24 cellular contexts compared by ENCODE assay signal in genomic region chrX:18898517-18898916, GRCh38.
"Had no signal": no experiment of that assay in that cellular context is flagged by ENCODE, and none has a peak within 500 bp of the region (broad histone marks: within the 10 kb centered on the region; RNA-seq: fewer than 3 reads in every experiment).

No MANE protein-coding gene starts in this region.

- H3K4me1 ChIP-seq: psoas muscle, transverse colon had no signal

- DNase-seq: activated CD4-positive, alpha-beta T cell treated with anti-CD3 and anti-CD28 coated beads, Interleukin-2, amount 10 ng/mL, durations not matched to agents 7 days and 5 days; activated CD4-positive, CD25-positive, alpha-beta regulatory T cell treated with anti-CD3 and anti-CD28 coated beads, Interleukin-2, amount 50 U/mL, for 72 hours; activated CD8-positive, alpha-beta memory T cell treated with anti-CD3 and anti-CD28 coated beads, Interleukin-2, amount 10 ng/mL, durations not matched to agents 7 days and 5 days; activated CD8-positive, alpha-beta T cell treated with anti-CD3 and anti-CD28 coated beads for 36 hours; activated gamma-delta T cell; activated naive CD4-positive, alpha-beta T cell treated with anti-CD3 and anti-CD28 coated beads, Interleukin-2, amount 50 U/mL, for 16 hours; activated naive CD8-positive, alpha-beta T cell treated with anti-CD3 and anti-CD28 coated beads, Interleukin-2, amount 50 U/mL, for 24 hours; activated T-cell treated with anti-CD3 and anti-CD28 coated beads for 4 hours; brain microvascular endothelial cell; central memory CD4-positive, alpha-beta T cell; effector memory CD4-positive, alpha-beta T cell; glutamatergic neuron; left ventricle myocardium superior; midbrain; ovary; psoas muscle; right cardiac atrium; stimulated activated CD4-positive, alpha-beta T cell treated with anti-CD3 and anti-CD28 coated beads, Interleukin-1b, Interleukin-23, amount 100 ng/mL, for 48 hours; transverse colon had no signal

- H3K4me3 ChIP-seq: hepatocyte, ovary, psoas muscle, suprapubic skin, transverse colon, vagina had no signal

- H3K79me2 ChIP-seq: hepatocyte had no signal

- H3K27ac ChIP-seq: brain microvascular endothelial cell, hepatocyte, ovary, psoas muscle, suprapubic skin, transverse colon, vagina, VCaP had no signal

- H3K27me3 ChIP-seq: brain microvascular endothelial cell, hepatocyte, ovary, suprapubic skin, transverse colon, vagina had no signal

- H3K36me3 ChIP-seq: brain microvascular endothelial cell, ovary, transverse colon, vagina had no signal

- H2AFZ ChIP-seq: hepatocyte had no signal

- ATAC-seq: activated CD8-positive, alpha-beta memory T cell treated with anti-CD3 and anti-CD28 coated beads, Interleukin-2, amount 10 ng/mL, durations not matched to agents 7 days and 5 days; activated CD8-positive, alpha-beta T cell treated with anti-CD3 and anti-CD28 coated beads for 36 hours; activated naive CD8-positive, alpha-beta T cell treated with anti-CD3 and anti-CD28 coated beads, Interleukin-2, amount 50 U/mL, for 24 hours; left ventricle myocardium superior; natural killer cell treated with Interleukin-12 subunit alpha and Interleukin-12 subunit beta and Interleukin-15 and Interleukin-18, amount 100 ng/mL, for 72 hours; psoas muscle; right cardiac atrium had no signal

- H3K9me3 ChIP-seq: ovary, psoas muscle, suprapubic skin, transverse colon, vagina had no signal

- H3K4me2 ChIP-seq: hepatocyte had no signal
